In the genomic region with DNA sequence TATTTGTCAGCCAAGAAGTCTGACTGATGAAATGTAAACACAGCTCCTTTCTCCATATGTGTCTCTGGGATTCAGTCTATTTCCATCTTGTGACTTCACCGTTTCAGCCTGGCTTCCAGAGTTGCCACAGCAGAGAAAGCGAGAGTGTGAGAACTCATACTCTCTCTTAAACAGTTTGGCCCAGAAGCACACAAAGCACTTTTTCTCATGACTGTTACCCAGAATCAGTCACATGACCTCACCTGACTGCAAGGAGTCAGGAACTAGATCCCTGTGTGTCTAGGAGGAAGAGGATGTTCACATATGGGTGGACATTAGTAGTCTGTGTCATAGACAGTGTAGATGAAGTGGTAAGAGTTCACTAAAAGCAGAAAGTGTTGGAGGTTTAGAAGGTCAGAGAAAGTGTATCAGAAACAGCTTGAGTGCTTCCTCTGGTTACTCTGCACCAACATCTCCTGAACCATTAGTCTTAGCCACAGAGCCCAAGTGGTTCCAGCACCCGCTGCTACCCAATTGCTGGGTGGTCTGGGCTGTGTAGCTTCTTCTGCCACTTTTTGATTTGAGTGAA, we compare ENCODE assay signal across 23 cellular contexts.
"Had no signal": no experiment of that assay in that cellular context is flagged by ENCODE, and none has a peak within 500 bp of the region (broad histone marks: within the 10 kb centered on the region; RNA-seq: fewer than 3 reads in every experiment).

No MANE protein-coding gene starts in this region.

- FAIRE-seq: HTR-8/SVneo, RCC 7860 had no signal

- H3K27me3 ChIP-seq: SJSA1 had no signal

- H3K27ac ChIP-seq: HL-60, SJSA1, SK-N-MC had no signal

- DNase-seq: Karpas-422, KG1, MM.1S, NCI-H1092 treated with DMSO at 0.1 percent for 48 hours, NCI-H1436, NCI-H187, NCI-H2029, NCI-H2081 treated with DMSO at 0.1 percent for 48 hours, NCI-H2171, NCI-H226, NCI-H446, NCI-H510A, NCI-H524 treated with DMSO at 0.1 percent for 48 hours, NCI-H69, NCI-H774, Right ventricle myocardium superior, RPMI8226, SIG-M5 had no signal

- H3K4me1 ChIP-seq: SJSA1 had no signal

- H3K36me3 ChIP-seq: SJSA1 had no signal

- H3K4me3 ChIP-seq: SJSA1, SK-N-MC had no signal
